9 cellular contexts compared by ENCODE assay signal in the genomic region with DNA sequence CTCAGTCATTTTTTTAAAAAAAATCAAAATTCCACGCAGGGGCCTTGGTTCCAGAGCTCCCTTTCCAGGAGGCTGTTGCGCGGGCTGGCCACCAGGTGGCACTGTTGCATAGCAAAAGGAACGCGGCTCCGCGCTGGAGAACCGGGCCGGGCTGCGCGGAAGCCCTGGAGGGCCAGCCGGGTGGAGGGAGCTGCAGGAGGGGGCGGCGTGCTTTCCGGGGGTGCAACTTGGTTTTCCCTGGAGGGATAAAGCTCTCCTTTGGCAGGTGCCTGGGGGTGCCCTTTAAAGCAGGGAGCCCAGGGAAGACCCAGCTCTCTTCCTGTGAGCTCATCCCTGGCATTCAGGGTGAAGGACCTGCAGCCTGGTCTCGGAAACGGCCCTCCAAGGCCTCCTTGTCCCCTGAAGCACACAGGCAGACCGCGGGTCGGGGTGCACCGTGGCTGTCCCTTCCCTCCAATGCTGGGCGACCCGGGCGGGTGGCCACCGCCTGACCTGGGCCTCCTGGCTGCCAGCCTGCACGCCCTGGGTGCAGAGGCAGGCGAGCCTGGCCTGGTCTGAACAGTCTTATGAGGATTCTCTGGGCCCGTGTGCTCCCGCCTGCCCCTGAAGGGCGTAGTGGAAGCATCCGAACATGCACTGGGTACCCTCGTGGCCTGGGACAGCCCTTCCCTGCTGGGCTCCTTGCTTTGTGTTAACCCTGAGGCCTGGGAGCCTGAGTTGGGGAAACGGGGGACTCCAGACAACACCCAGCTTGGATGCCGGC. TPM values are rescaled to one million over a fixed set of nuclear protein-coding genes. Genes with fewer than 3 reads are reported as not detected.
DNase-seq lines count a peak whose midpoint lies in the region; ATAC-seq and TF ChIP-seq lines count a peak whose summit lies in the region.
"Had no signal": no experiment of that assay in that cellular context is flagged by ENCODE, and none has a peak within 500 bp of the region (broad histone marks: within the 10 kb centered on the region; RNA-seq: fewer than 3 reads in every experiment).

No MANE protein-coding gene starts in this region.

- intact Hi-C loops in left ventricle myocardium superior (cut with micrococcal nuclease) = no loop called here

- ATAC-seq in activated naive CD8-positive, alpha-beta T cell treated with anti-CD3 and anti-CD28 coated beads, Interleukin-2, amount 50 U/mL, for 24 hours = peak; percentile 76
- ATAC-seq in left ventricle myocardium superior (peak; percentile 90), HG02840 (IDR thresholded peaks at IDR 0.05; ENCODE audit: low FRiP score, unreplicated experiment) (no peak)

- H3K27ac Mint-ChIP-seq in activated naive CD8-positive, alpha-beta T cell treated with anti-CD3 and anti-CD28 coated beads, Interleukin-2, amount 50 U/mL, for 24 hours = no peak overlapping the region
- H3K27ac Mint-ChIP-seq: activated naive CD8-positive, alpha-beta T cell had no signal

- H3K27me3 Mint-ChIP-seq in activated naive CD8-positive, alpha-beta T cell treated with anti-CD3 and anti-CD28 coated beads, Interleukin-2, amount 50 U/mL, for 24 hours = peaks cover 23% of the 10 kb centered on the region

- H3K4me1 Mint-ChIP-seq in activated naive CD8-positive, alpha-beta T cell treated with anti-CD3 and anti-CD28 coated beads, Interleukin-2, amount 50 U/mL, for 24 hours = peaks cover 2% of the 10 kb centered on the region

- H3K36me3 Mint-ChIP-seq in activated naive CD8-positive, alpha-beta T cell treated with anti-CD3 and anti-CD28 coated beads, Interleukin-2, amount 50 U/mL, for 24 hours (ENCODE audit: low read depth) = no peaks in the 10 kb centered on the region
- H3K36me3 Mint-ChIP-seq: activated naive CD8-positive, alpha-beta T cell had no signal

- H3K4me3 ChIP-seq in retinal pigment epithelial cell (ENCODE audit: low read length) = no peak overlapping the region

- H3K4me3 Mint-ChIP-seq in activated naive CD8-positive, alpha-beta T cell treated with anti-CD3 and anti-CD28 coated beads, Interleukin-2, amount 50 U/mL, for 24 hours = no peak overlapping the region
- H3K4me3 Mint-ChIP-seq: activated naive CD8-positive, alpha-beta T cell had no signal

- no peaks in the 10 kb centered on the region for H3K9me3 Mint-ChIP-seq in activated naive CD8-positive, alpha-beta T cell treated with anti-CD3 and anti-CD28 coated beads, Interleukin-2, amount 50 U/mL, for 24 hours

- TF ChIP-seq CTCF in retinal pigment epithelial cell (conservative IDR thresholded peaks at IDR 0.05; ENCODE audit: low read depth, low read length) = peak; percentile 91

- DNase-seq in COLO829 (ENCODE audit: low spot score) = peak; percentile 67
- peak; percentile 3 for DNase-seq in HS-5 (ENCODE audit: low read depth)
- peak; percentile 67 for DNase-seq in T follicular helper cell (ENCODE audit: low read depth)
- peak; percentile 79 for DNase-seq in activated naive CD8-positive, alpha-beta T cell treated with anti-CD3 and anti-CD28 coated beads, Interleukin-2, amount 50 U/mL, for 24 hours
- peak; percentile 83 for DNase-seq in left ventricle myocardium superior
- DNase-seq in retinal pigment epithelial cell (ENCODE audit: low read depth) = no peak
- DNase-seq in foreskin melanocyte = no peak

RNA-seq across cellular contexts. Expression of a gene that starts 23.4 kb away (rescaled TPM):
- total RNA-seq in left ventricle myocardium superior = not detected

RNA-seq across cellular contexts. Expression of a gene that starts 31.0 kb away (rescaled TPM):
- total RNA-seq in left ventricle myocardium superior = not detected

RNA-seq across cellular contexts. Expression of a gene that starts 44.0 kb away (rescaled TPM):
- total RNA-seq in left ventricle myocardium superior = not detected

RNA-seq across cellular contexts. Expression of a gene that starts 44.7 kb away (rescaled TPM):
- total RNA-seq in left ventricle myocardium superior = not detected

RNA-seq across cellular contexts. Expression of a gene that starts 54.9 kb away (rescaled TPM):
- not detected for total RNA-seq in left ventricle myocardium superior

Comparison
In these comparisons a context has a peak if more than half of its experiments do, and no peak if none do; other contexts are left out.
1. DNase-seq: peak in COLO829 (single experiment), HS-5 (single experiment), T follicular helper cell (single experiment), activated naive CD8-positive, alpha-beta T cell treated with anti-CD3 and anti-CD28 coated beads, Interleukin-2, amount 50 U/mL, for 24 hours (single experiment) and left ventricle myocardium superior (single experiment); none in retinal pigment epithelial cell (single experiment) and foreskin melanocyte (single experiment).